25 cellular contexts compared by ENCODE assay signal in the genomic region with DNA sequence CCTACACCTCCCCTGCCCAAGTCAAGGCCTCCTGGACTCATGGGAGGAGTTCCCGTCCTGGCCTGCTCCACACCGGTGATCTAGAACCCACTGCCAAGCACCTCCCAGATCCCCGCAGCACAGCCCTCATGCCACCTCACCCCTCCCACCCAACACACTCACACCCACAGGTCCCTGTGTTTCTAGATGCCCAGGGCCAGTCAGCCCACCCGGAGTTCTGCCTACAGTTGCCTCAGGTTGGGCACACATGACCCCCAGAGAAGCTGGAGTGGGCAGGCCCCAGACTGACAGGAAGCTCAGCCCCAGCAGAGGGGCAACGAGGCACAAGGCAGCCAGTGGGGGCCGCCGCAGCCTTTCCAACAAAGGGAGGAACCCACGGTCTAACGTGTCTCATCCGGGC. TPM values are rescaled to one million over a fixed set of nuclear protein-coding genes. Genes with fewer than 3 reads are reported as not detected.
DNase-seq lines count a peak whose midpoint lies in the region; ATAC-seq and TF ChIP-seq lines count a peak whose summit lies in the region.
"Had no signal": no experiment of that assay in that cellular context is flagged by ENCODE, and none has a peak within 500 bp of the region (broad histone marks: within the 10 kb centered on the region; RNA-seq: fewer than 3 reads in every experiment).

No MANE protein-coding gene starts in this region.

- H3K27me3 ChIP-seq in body of pancreas = no peaks in the 10 kb centered on the region
- no peaks in the 10 kb centered on the region for H3K27me3 ChIP-seq in brain microvascular endothelial cell (replicated peaks)

- no peak overlapping the region for H3K4me3 ChIP-seq in body of pancreas
- H3K4me3 ChIP-seq in brain microvascular endothelial cell (ENCODE audit: low read depth, low read length) = no peak overlapping the region

- intact Hi-C loops in body of pancreas (cut with DNase I) = no loop called here
- intact Hi-C loops in activated T-helper 2 cell treated with anti-CD3 and anti-CD28 coated beads, Interferon-gamma antibody, Interleukin-2, Interleukin-4, amounts not matched to agents 10 μg/mL and 5 μg/mL and 100 μg/mL, durations not matched to agents 14 hours and 24 hours and 36 hours (cut with micrococcal nuclease) = no loop called here

- peaks cover 94% of the 10 kb centered on the region for H3K4me1 ChIP-seq in body of pancreas

- no peak overlapping the region for H3K4me3 Mint-ChIP-seq in stimulated activated naive CD8-positive, alpha-beta T cell treated with anti-CD3 and anti-CD28 coated beads, Interleukin-15, amount 100 ng/mL, for 72 hours
- no peak overlapping the region for H3K4me3 Mint-ChIP-seq in osteocyte (ENCODE audit: unreplicated experiment)
- H3K4me3 Mint-ChIP-seq in activated T-helper 2 cell treated with anti-CD3 and anti-CD28 coated beads, Interferon-gamma antibody, Interleukin-2, Interleukin-4, amounts not matched to agents 10 μg/mL and 5 μg/mL and 100 μg/mL, durations not matched to agents 14 hours and 24 hours and 36 hours (ENCODE audit: low read depth) = no peak overlapping the region
- H3K4me3 Mint-ChIP-seq: activated CD4-positive, alpha-beta memory T cell treated with anti-CD3 and anti-CD28 coated beads, Interleukin-2, amount 10 ng/mL, durations not matched to agents 7 days and 5 days; CD4-positive, alpha-beta memory T cell; natural killer cell; T-helper 1 cell treated with Interleukin-12 subunit alpha and Interleukin-12 subunit beta and Interleukin-4 antibody, amounts not matched to agents 30 μg/mL and 1 μg/mL, for 36 hours had no signal

- H3K9me3 Mint-ChIP-seq in stimulated activated naive CD8-positive, alpha-beta T cell treated with anti-CD3 and anti-CD28 coated beads, Interleukin-15, amount 100 ng/mL, for 72 hours = no peaks in the 10 kb centered on the region
- H3K9me3 Mint-ChIP-seq in osteocyte (ENCODE audit: unreplicated experiment) = no peaks in the 10 kb centered on the region
- no peaks in the 10 kb centered on the region for H3K9me3 Mint-ChIP-seq in activated T-helper 2 cell treated with anti-CD3 and anti-CD28 coated beads, Interferon-gamma antibody, Interleukin-2, Interleukin-4, amounts not matched to agents 10 μg/mL and 5 μg/mL and 100 μg/mL, durations not matched to agents 14 hours and 24 hours and 36 hours
- H3K9me3 Mint-ChIP-seq: activated CD4-positive, alpha-beta memory T cell treated with anti-CD3 and anti-CD28 coated beads, Interleukin-2, amount 10 ng/mL, durations not matched to agents 7 days and 5 days; activated naive CD4-positive, alpha-beta T cell treated with anti-CD3 and anti-CD28 coated beads, Interleukin-2, amount 50 U/mL, for 72 hours; brain; CD4-positive, alpha-beta memory T cell; natural killer cell; T-helper 1 cell treated with Interleukin-12 subunit alpha and Interleukin-12 subunit beta and Interleukin-4 antibody, amounts not matched to agents 30 μg/mL and 1 μg/mL, for 36 hours had no signal

- H3K36me3 ChIP-seq in body of pancreas (replicated peaks in 1 of 2; ENCODE audit: insufficient read depth in 1 of 2, low read depth in 2 of 2) = peaks cover 0 to 10% of the 10 kb centered on the region in 2 donors
- H3K36me3 ChIP-seq in brain microvascular endothelial cell (replicated peaks) = peaks cover 52% of the 10 kb centered on the region

- 33 to 39% methylated on average over 10 of the region's 10 CpGs for WGBS in body of pancreas, 2 donors

- TF ChIP-seq POLR2A in body of pancreas (IDR thresholded peaks at IDR 0.05) = no peak

- H3K27me3 Mint-ChIP-seq in stimulated activated naive CD8-positive, alpha-beta T cell treated with anti-CD3 and anti-CD28 coated beads, Interleukin-15, amount 100 ng/mL, for 72 hours = no peaks in the 10 kb centered on the region
- H3K27me3 Mint-ChIP-seq in osteocyte (ENCODE audit: unreplicated experiment) = no peaks in the 10 kb centered on the region
- H3K27me3 Mint-ChIP-seq in activated T-helper 2 cell treated with anti-CD3 and anti-CD28 coated beads, Interferon-gamma antibody, Interleukin-2, Interleukin-4, amounts not matched to agents 10 μg/mL and 5 μg/mL and 100 μg/mL, durations not matched to agents 14 hours and 24 hours and 36 hours (ENCODE audit: low read depth) = no peaks in the 10 kb centered on the region
- H3K27me3 Mint-ChIP-seq: activated CD4-positive, alpha-beta memory T cell treated with anti-CD3 and anti-CD28 coated beads, Interleukin-2, amount 10 ng/mL, durations not matched to agents 7 days and 5 days; CD4-positive, alpha-beta memory T cell; progenitor cell of endocrine pancreas had no signal

- no peak for DNase-seq in stimulated activated naive CD8-positive, alpha-beta T cell treated with anti-CD3 and anti-CD28 coated beads, Interleukin-15, amount 100 ng/mL, for 72 hours
- DNase-seq in stimulated activated naive CD8-positive, alpha-beta T cell treated with anti-CD3 and anti-CD28 coated beads, Interleukin-15, Interleukin-2, amounts not matched to agents 100 U/mL and 50 U/mL, for 24 hours = no peak
- peak in 3 of 4 donors; percentile 30 to 55 (median 40) for DNase-seq in body of pancreas
- DNase-seq in osteocyte (ENCODE audit: extremely low spot score, unreplicated experiment) = no peak
- DNase-seq in brain microvascular endothelial cell = no peak
- DNase-seq in effector CD8-positive, alpha-beta T cell (lab: John Stamatoyannopoulos, UW) = no peak
- no peak for DNase-seq in activated T-helper 2 cell treated with anti-CD3 and anti-CD28 coated beads, Interferon-gamma antibody, Interleukin-2, Interleukin-4, amounts not matched to agents 10 μg/mL and 5 μg/mL and 100 μg/mL, durations not matched to agents 14 hours and 24 hours and 36 hours (ENCODE audit: low spot score)
- DNase-seq: ACHN; activated CD4-positive, alpha-beta memory T cell treated with anti-CD3 and anti-CD28 coated beads, Interleukin-2, amount 10 ng/mL, durations not matched to agents 7 days and 5 days; CD4-positive, alpha-beta memory T cell; cortex of kidney; natural killer cell; NCI-H2107; NCI-H524 treated with DMSO at 0.1 percent for 48 hours; OCI-M1; stimulated activated CD4-positive, alpha-beta T cell treated with anti-CD3 and anti-CD28 coated beads, Interleukin-4, amount 100 ng/mL, for 1 hour had no signal

- no peaks in the 10 kb centered on the region for H3K9me3 ChIP-seq in body of pancreas

- H3K27ac Mint-ChIP-seq in stimulated activated naive CD8-positive, alpha-beta T cell treated with anti-CD3 and anti-CD28 coated beads, Interleukin-15, amount 100 ng/mL, for 72 hours = peak overlapping the region in 1 of 2 donors; percentile 42
- H3K27ac Mint-ChIP-seq in osteocyte (ENCODE audit: unreplicated experiment) = peak overlapping the region; percentile 18
- H3K27ac Mint-ChIP-seq in activated T-helper 2 cell treated with anti-CD3 and anti-CD28 coated beads, Interferon-gamma antibody, Interleukin-2, Interleukin-4, amounts not matched to agents 10 μg/mL and 5 μg/mL and 100 μg/mL, durations not matched to agents 14 hours and 24 hours and 36 hours = no peak overlapping the region
- H3K27ac Mint-ChIP-seq: activated CD4-positive, alpha-beta memory T cell treated with anti-CD3 and anti-CD28 coated beads, Interleukin-2, amount 10 ng/mL, durations not matched to agents 7 days and 5 days; activated naive CD4-positive, alpha-beta T cell treated with anti-CD3 and anti-CD28 coated beads, Interleukin-2, amount 50 U/mL, for 72 hours; brain; CD4-positive, alpha-beta memory T cell; progenitor cell of endocrine pancreas; T-helper 1 cell treated with Interleukin-12 subunit alpha and Interleukin-12 subunit beta and Interleukin-4 antibody, amounts not matched to agents 30 μg/mL and 1 μg/mL, for 36 hours had no signal

- in situ Hi-C loops in brain microvascular endothelial cell (cut with HindIII; ENCODE audit: low pct_ligation_motif_present, low sequenced_read_pairs) = no loop called here

- peaks cover 22% of the 10 kb centered on the region for H3K4me1 Mint-ChIP-seq in stimulated activated naive CD8-positive, alpha-beta T cell treated with anti-CD3 and anti-CD28 coated beads, Interleukin-15, amount 100 ng/mL, for 72 hours
- peaks cover 61% of the 10 kb centered on the region for H3K4me1 Mint-ChIP-seq in osteocyte (ENCODE audit: unreplicated experiment)
- H3K4me1 Mint-ChIP-seq in activated T-helper 2 cell treated with anti-CD3 and anti-CD28 coated beads, Interferon-gamma antibody, Interleukin-2, Interleukin-4, amounts not matched to agents 10 μg/mL and 5 μg/mL and 100 μg/mL, durations not matched to agents 14 hours and 24 hours and 36 hours (ENCODE audit: low read depth) = peaks cover 4% of the 10 kb centered on the region

- ATAC-seq in stimulated activated naive CD8-positive, alpha-beta T cell treated with anti-CD3 and anti-CD28 coated beads, Interleukin-15, amount 100 ng/mL, for 72 hours = peak; percentile 8
- no peak for ATAC-seq in stimulated activated naive CD8-positive, alpha-beta T cell treated with anti-CD3 and anti-CD28 coated beads, Interleukin-15, Interleukin-2, amounts not matched to agents 100 U/mL and 50 U/mL, for 24 hours
- peak; percentile 6 for ATAC-seq in body of pancreas
- ATAC-seq in HG03039 (IDR thresholded peaks at IDR 0.05; ENCODE audit: unreplicated experiment) = no peak
- ATAC-seq: natural killer cell had no signal

- peaks cover 32% of the 10 kb centered on the region for H3K36me3 Mint-ChIP-seq in osteocyte (ENCODE audit: unreplicated experiment)
- peaks cover 13% of the 10 kb centered on the region for H3K36me3 Mint-ChIP-seq in activated T-helper 2 cell treated with anti-CD3 and anti-CD28 coated beads, Interferon-gamma antibody, Interleukin-2, Interleukin-4, amounts not matched to agents 10 μg/mL and 5 μg/mL and 100 μg/mL, durations not matched to agents 14 hours and 24 hours and 36 hours (ENCODE audit: low read depth)
- H3K36me3 Mint-ChIP-seq: natural killer cell had no signal

- TF ChIP-seq CTCF in body of pancreas (IDR thresholded peaks at IDR 0.05) (no peak), osteocyte (IDR thresholded peaks at IDR 0.05) (no peak), brain microvascular endothelial cell (IDR thresholded peaks at IDR 0.05; ENCODE audit: low read depth, low read length, missing control alignments) (no peak)

- peak overlapping the region; percentile 16 to 72 (median 53) for H3K27ac ChIP-seq in body of pancreas
- H3K27ac ChIP-seq in brain microvascular endothelial cell = no peak overlapping the region

RNA-seq across cellular contexts. Expression of a gene that starts 29.6 kb away (rescaled TPM):
- total RNA-seq in body of pancreas = 100 to 1,000 TPM; 313 to 511 TPM
- 307 and 312 TPM in 2 replicates for total RNA-seq in osteocyte
- 73.1 and 73.6 TPM in 2 replicates for total RNA-seq in activated T-helper 2 cell treated with anti-CD3 and anti-CD28 coated beads, Interferon-gamma antibody, Interleukin-2, Interleukin-4, amounts not matched to agents 10 μg/mL and 5 μg/mL and 100 μg/mL, durations not matched to agents 14 hours and 24 hours and 36 hours

RNA-seq across cellular contexts. Expression of a gene that starts 47.4 kb away (rescaled TPM):
- 1 to 10 TPM in 1 of 2 donors, not detected in 1; 4.0 TPM for total RNA-seq in body of pancreas
- not detected in 2 replicates for total RNA-seq in osteocyte
- total RNA-seq in activated T-helper 2 cell treated with anti-CD3 and anti-CD28 coated beads, Interferon-gamma antibody, Interleukin-2, Interleukin-4, amounts not matched to agents 10 μg/mL and 5 μg/mL and 100 μg/mL, durations not matched to agents 14 hours and 24 hours and 36 hours = not detected in 2 replicates
- total RNA-seq: activated CD4-positive, alpha-beta memory T cell treated with anti-CD3 and anti-CD28 coated beads, Interleukin-2, amount 10 ng/mL, durations not matched to agents 7 days and 5 days; activated naive CD4-positive, alpha-beta T cell treated with anti-CD3 and anti-CD28 coated beads, Interleukin-2, amount 50 U/mL, for 72 hours; CD4-positive, alpha-beta memory T cell; endothelial cell of umbilical vein; fibroblast of villous mesenchyme; LHCN-M2; natural killer cell; progenitor cell of endocrine pancreas; skeletal muscle tissue had no signal

Comparison
In these comparisons a context has a peak if more than half of its experiments do, and no peak if none do; other contexts are left out.
1. ATAC-seq: peak in stimulated activated naive CD8-positive, alpha-beta T cell treated with anti-CD3 and anti-CD28 coated beads, Interleukin-15, amount 100 ng/mL, for 72 hours (single experiment) and body of pancreas (single experiment); none in stimulated activated naive CD8-positive, alpha-beta T cell treated with anti-CD3 and anti-CD28 coated beads, Interleukin-15, Interleukin-2, amounts not matched to agents 100 U/mL and 50 U/mL, for 24 hours (single experiment) and HG03039 (single experiment).
2. DNase-seq: peak in body of pancreas (3 of 4); none in stimulated activated naive CD8-positive, alpha-beta T cell treated with anti-CD3 and anti-CD28 coated beads, Interleukin-15, amount 100 ng/mL, for 72 hours (0 of 2), stimulated activated naive CD8-positive, alpha-beta T cell treated with anti-CD3 and anti-CD28 coated beads, Interleukin-15, Interleukin-2, amounts not matched to agents 100 U/mL and 50 U/mL, for 24 hours (single experiment), osteocyte (single experiment), brain microvascular endothelial cell (single experiment), effector CD8-positive, alpha-beta T cell (single experiment) and activated T-helper 2 cell treated with anti-CD3 and anti-CD28 coated beads, Interferon-gamma antibody, Interleukin-2, Interleukin-4, amounts not matched to agents 10 μg/mL and 5 μg/mL and 100 μg/mL, durations not matched to agents 14 hours and 24 hours and 36 hours (single experiment).